ENCODE assay signal across 1 cellular context in the genomic region with DNA sequence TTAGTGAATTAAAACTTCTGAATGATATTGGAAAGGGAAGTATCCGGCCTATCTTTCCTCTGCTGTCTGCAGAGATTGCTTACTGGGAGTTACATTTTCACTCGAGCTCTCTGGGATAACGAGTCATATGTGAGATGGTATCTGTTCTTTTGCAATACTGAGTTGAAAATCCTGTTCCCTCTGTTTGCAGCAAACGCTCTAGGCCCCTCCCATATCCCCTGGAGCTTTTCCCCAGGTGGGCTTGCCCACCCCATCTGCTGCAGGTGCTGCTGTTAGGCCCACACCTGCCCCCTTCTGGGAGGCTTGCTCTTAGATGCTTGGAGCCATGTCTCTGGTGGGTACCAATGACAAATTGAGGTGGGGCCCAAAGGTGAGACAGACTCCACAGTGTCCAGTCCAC.
TF ChIP-seq lines count a peak whose summit lies in the region.

No MANE protein-coding gene starts in this region.

TF ChIP-seq in GM23338, 12 proteins besides CTCF, POLR2A, EP300 and RAD21 (continued from another document):
- TF ChIP-seq, protein P1, sequence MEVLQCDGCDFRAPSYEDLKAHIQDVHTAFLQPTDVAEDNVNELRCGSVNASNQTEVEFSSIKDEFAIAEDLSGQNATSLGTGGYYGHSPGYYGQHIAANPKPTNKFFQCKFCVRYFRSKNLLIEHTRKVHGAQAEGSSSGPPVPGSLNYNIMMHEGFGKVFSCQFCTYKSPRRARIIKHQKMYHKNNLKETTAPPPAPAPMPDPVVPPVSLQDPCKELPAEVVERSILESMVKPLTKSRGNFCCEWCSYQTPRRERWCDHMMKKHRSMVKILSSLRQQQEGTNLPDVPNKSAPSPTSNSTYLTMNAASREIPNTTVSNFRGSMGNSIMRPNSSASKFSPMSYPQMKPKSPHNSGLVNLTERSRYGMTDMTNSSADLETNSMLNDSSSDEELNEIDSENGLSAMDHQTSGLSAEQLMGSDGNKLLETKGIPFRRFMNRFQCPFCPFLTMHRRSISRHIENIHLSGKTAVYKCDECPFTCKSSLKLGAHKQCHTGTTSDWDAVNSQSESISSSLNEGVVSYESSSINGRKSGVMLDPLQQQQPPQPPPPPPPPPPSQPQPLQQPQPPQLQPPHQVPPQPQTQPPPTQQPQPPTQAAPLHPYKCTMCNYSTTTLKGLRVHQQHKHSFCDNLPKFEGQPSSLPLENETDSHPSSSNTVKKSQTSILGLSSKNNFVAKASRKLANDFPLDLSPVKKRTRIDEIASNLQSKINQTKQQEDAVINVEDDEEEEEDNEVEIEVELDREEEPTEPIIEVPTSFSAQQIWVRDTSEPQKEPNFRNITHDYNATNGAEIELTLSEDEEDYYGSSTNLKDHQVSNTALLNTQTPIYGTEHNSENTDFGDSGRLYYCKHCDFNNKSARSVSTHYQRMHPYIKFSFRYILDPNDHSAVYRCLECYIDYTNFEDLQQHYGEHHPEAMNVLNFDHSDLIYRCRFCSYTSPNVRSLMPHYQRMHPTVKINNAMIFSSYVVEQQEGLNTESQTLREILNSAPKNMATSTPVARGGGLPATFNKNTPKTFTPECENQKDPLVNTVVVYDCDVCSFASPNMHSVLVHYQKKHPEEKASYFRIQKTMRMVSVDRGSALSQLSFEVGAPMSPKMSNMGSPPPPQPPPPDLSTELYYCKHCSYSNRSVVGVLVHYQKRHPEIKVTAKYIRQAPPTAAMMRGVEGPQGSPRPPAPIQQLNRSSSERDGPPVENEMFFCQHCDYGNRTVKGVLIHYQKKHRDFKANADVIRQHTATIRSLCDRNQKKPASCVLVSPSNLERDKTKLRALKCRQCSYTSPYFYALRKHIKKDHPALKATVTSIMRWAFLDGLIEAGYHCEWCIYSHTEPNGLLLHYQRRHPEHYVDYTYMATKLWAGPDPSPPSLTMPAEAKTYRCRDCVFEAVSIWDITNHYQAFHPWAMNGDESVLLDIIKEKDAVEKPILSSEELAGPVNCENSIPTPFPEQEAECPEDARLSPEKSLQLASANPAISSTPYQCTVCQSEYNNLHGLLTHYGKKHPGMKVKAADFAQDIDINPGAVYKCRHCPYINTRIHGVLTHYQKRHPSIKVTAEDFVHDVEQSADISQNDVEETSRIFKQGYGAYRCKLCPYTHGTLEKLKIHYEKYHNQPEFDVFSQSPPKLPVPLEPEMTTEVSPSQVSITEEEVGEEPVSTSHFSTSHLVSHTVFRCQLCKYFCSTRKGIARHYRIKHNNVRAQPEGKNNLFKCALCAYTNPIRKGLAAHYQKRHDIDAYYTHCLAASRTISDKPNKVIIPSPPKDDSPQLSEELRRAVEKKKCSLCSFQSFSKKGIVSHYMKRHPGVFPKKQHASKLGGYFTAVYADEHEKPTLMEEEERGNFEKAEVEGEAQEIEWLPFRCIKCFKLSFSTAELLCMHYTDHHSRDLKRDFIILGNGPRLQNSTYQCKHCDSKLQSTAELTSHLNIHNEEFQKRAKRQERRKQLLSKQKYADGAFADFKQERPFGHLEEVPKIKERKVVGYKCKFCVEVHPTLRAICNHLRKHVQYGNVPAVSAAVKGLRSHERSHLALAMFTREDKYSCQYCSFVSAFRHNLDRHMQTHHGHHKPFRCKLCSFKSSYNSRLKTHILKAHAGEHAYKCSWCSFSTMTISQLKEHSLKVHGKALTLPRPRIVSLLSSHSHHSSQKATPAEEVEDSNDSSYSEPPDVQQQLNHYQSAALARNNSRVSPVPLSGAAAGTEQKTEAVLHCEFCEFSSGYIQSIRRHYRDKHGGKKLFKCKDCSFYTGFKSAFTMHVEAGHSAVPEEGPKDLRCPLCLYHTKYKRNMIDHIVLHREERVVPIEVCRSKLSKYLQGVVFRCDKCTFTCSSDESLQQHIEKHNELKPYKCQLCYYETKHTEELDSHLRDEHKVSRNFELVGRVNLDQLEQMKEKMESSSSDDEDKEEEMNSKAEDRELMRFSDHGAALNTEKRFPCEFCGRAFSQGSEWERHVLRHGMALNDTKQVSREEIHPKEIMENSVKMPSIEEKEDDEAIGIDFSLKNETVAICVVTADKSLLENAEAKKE (CRISPR knock-in tag; IDR thresholded peaks at IDR 0.05) = no peak
- TF ChIP-seq JUNB (IDR thresholded peaks at IDR 0.05; ENCODE audit: unreplicated experiment) (no peak), EZH2 (IDR thresholded peaks at IDR 0.05; ENCODE audit: low read depth, unreplicated experiment) (no peak), EZH2phosphoT487 (IDR thresholded peaks at IDR 0.05; ENCODE audit: unreplicated experiment) (no peak), POLR2AphosphoS5 (IDR thresholded peaks at IDR 0.05; ENCODE audit: low read depth) (no peak), ZNF331 (CRISPR knock-in tag; IDR thresholded peaks at IDR 0.05; ENCODE audit: low read depth) (no peak), ZNF114 (CRISPR knock-in tag; IDR thresholded peaks at IDR 0.05) (no peak), CREB1 (CRISPR knock-in tag; IDR thresholded peaks at IDR 0.05; ENCODE audit: low read depth) (no peak)
- TF ChIP-seq, protein P2, sequence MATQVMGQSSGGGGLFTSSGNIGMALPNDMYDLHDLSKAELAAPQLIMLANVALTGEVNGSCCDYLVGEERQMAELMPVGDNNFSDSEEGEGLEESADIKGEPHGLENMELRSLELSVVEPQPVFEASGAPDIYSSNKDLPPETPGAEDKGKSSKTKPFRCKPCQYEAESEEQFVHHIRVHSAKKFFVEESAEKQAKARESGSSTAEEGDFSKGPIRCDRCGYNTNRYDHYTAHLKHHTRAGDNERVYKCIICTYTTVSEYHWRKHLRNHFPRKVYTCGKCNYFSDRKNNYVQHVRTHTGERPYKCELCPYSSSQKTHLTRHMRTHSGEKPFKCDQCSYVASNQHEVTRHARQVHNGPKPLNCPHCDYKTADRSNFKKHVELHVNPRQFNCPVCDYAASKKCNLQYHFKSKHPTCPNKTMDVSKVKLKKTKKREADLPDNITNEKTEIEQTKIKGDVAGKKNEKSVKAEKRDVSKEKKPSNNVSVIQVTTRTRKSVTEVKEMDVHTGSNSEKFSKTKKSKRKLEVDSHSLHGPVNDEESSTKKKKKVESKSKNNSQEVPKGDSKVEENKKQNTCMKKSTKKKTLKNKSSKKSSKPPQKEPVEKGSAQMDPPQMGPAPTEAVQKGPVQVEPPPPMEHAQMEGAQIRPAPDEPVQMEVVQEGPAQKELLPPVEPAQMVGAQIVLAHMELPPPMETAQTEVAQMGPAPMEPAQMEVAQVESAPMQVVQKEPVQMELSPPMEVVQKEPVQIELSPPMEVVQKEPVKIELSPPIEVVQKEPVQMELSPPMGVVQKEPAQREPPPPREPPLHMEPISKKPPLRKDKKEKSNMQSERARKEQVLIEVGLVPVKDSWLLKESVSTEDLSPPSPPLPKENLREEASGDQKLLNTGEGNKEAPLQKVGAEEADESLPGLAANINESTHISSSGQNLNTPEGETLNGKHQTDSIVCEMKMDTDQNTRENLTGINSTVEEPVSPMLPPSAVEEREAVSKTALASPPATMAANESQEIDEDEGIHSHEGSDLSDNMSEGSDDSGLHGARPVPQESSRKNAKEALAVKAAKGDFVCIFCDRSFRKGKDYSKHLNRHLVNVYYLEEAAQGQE (IDR thresholded peaks at IDR 0.05; ENCODE audit: unreplicated experiment) = no peak
- TF ChIP-seq, protein P3, sequence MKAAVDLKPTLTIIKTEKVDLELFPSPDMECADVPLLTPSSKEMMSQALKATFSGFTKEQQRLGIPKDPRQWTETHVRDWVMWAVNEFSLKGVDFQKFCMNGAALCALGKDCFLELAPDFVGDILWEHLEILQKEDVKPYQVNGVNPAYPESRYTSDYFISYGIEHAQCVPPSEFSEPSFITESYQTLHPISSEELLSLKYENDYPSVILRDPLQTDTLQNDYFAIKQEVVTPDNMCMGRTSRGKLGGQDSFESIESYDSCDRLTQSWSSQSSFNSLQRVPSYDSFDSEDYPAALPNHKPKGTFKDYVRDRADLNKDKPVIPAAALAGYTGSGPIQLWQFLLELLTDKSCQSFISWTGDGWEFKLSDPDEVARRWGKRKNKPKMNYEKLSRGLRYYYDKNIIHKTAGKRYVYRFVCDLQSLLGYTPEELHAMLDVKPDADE (IDR thresholded peaks at IDR 0.05) = no peak
